ENCODE assay signal across 24 cellular contexts in the genomic region with DNA sequence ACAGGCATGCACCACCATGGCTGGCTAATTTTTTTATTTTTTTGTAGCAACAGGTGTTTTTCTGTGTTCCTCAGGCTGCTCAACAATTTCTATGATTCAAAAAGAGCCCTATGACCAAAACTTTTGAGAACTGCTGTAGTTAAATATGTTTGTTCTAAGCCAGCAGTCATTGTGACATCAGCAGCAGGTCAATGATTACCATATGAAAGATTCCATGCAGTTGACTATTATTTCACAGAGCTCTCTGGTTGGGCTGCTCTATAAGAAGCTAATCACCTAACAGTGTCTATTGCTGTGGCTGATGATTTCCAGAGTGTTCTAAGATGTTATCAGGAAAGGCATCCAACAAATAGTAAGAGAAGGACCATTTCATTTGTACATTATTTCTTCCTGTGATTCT. TPM values are rescaled to one million over a fixed set of nuclear protein-coding genes. Genes with fewer than 3 reads are reported as not detected.
DNase-seq lines count a peak whose midpoint lies in the region; ATAC-seq and TF ChIP-seq lines count a peak whose summit lies in the region.
"Had no signal": no experiment of that assay in that cellular context is flagged by ENCODE, and none has a peak within 500 bp of the region (broad histone marks: within the 10 kb centered on the region; RNA-seq: fewer than 3 reads in every experiment).

A gene (plus strand): TSS at position 289 of the 400 bp plus-strand sequence. CDS start 149 bp downstream, outside the sequence.

- H3K27ac ChIP-seq in HEK293 (ENCODE audit: extremely low read depth, low read depth, low read length) = no peak within 1 kb of the TSS
- H3K27ac ChIP-seq: Peyer's patch, SJSA1 had no signal

- H3K4me3 ChIP-seq in AG10803 (ENCODE audit: low read length) = no peak within 1 kb of the TSS
- H3K4me3 ChIP-seq in HEK293 (ENCODE audit: low read depth, low read length) = no peak within 1 kb of the TSS
- H3K4me3 ChIP-seq: Peyer's patch, SJSA1 had no signal

- no peak within 1 kb of the TSS for H3K27ac Mint-ChIP-seq in activated T-helper 2 cell treated with anti-CD3 and anti-CD28 coated beads, Interferon-gamma antibody, Interleukin-2, Interleukin-4, amounts not matched to agents 10 μg/mL and 5 μg/mL and 100 μg/mL, durations not matched to agents 14 hours and 24 hours and 36 hours
- H3K27ac Mint-ChIP-seq in osteocyte (ENCODE audit: unreplicated experiment) = no peak within 1 kb of the TSS
- H3K27ac Mint-ChIP-seq: B cell, IgD-negative memory B cell had no signal

- intact Hi-C loops in activated T-helper 2 cell treated with anti-CD3 and anti-CD28 coated beads, Interferon-gamma antibody, Interleukin-2, Interleukin-4, amounts not matched to agents 10 μg/mL and 5 μg/mL and 100 μg/mL, durations not matched to agents 14 hours and 24 hours and 36 hours (cut with micrococcal nuclease) = no loop called here

- H3K9me3 Mint-ChIP-seq in activated T-helper 2 cell treated with anti-CD3 and anti-CD28 coated beads, Interferon-gamma antibody, Interleukin-2, Interleukin-4, amounts not matched to agents 10 μg/mL and 5 μg/mL and 100 μg/mL, durations not matched to agents 14 hours and 24 hours and 36 hours = no peaks in the 10 kb centered on the region
- no peaks in the 10 kb centered on the region for H3K9me3 Mint-ChIP-seq in osteocyte (ENCODE audit: unreplicated experiment)

- H3K4me1 ChIP-seq in HEK293 (ENCODE audit: control insufficient read depth, insufficient read depth, low read length) = no peaks in the 10 kb centered on the region
- H3K4me1 ChIP-seq: Peyer's patch, SJSA1 had no signal

- POLR2A ChIA-PET in HEK293 (lab: Yijun Ruan, JAX) = no interaction called here

- no peak for ATAC-seq in HG02973 (IDR thresholded peaks at IDR 0.05; ENCODE audit: unreplicated experiment)

- peaks cover 22% of the 10 kb centered on the region for H3K27me3 Mint-ChIP-seq in activated T-helper 2 cell treated with anti-CD3 and anti-CD28 coated beads, Interferon-gamma antibody, Interleukin-2, Interleukin-4, amounts not matched to agents 10 μg/mL and 5 μg/mL and 100 μg/mL, durations not matched to agents 14 hours and 24 hours and 36 hours (ENCODE audit: low read depth)
- H3K27me3 Mint-ChIP-seq in osteocyte (ENCODE audit: unreplicated experiment) = peaks cover 7% of the 10 kb centered on the region

- TF ChIP-seq CTCF in AG10803 (conservative IDR thresholded peaks at IDR 0.05; ENCODE audit: low read length) (no peak), HEK293 (tag by site-specific recombination; IDR thresholded peaks at IDR 0.05) (no peak), osteocyte (IDR thresholded peaks at IDR 0.05) (no peak)

- CTCF ChIA-PET in HEK293 (lab: Yijun Ruan, JAX) = no interaction called here

- no peaks in the 10 kb centered on the region for H3K9me3 ChIP-seq in HEK293 (ENCODE audit: control insufficient read depth, insufficient read depth, low read depth, low read length)
- H3K9me3 ChIP-seq: Peyer's patch, SJSA1 had no signal

- no peaks in the 10 kb centered on the region for H3K36me3 ChIP-seq in HEK293 (ENCODE audit: control insufficient read depth in 2 of 2, insufficient read depth in 1 of 2, low read length in 2 of 2)
- H3K36me3 ChIP-seq: Peyer's patch, SJSA1 had no signal

- H3K4me1 Mint-ChIP-seq in activated T-helper 2 cell treated with anti-CD3 and anti-CD28 coated beads, Interferon-gamma antibody, Interleukin-2, Interleukin-4, amounts not matched to agents 10 μg/mL and 5 μg/mL and 100 μg/mL, durations not matched to agents 14 hours and 24 hours and 36 hours (ENCODE audit: low read depth) = no peaks in the 10 kb centered on the region
- peaks cover 2% of the 10 kb centered on the region for H3K4me1 Mint-ChIP-seq in osteocyte (ENCODE audit: unreplicated experiment)
- H3K4me1 Mint-ChIP-seq: IgD-negative memory B cell had no signal

- DNase-seq in AG10803 (ENCODE audit: low read depth) (peak; percentile 12), fibroblast of gingiva (ENCODE audit: low read depth) (peak; percentile 21), kidney glomerular epithelial cell (lab: John Stamatoyannopoulos, UW) (peak; percentile 68), osteocyte (ENCODE audit: extremely low spot score, unreplicated experiment) (no peak), NCI-H2107 (lab: John Stamatoyannopoulos, UW) (no peak)
- no peak for DNase-seq in activated T-helper 2 cell treated with anti-CD3 and anti-CD28 coated beads, Interferon-gamma antibody, Interleukin-2, Interleukin-4, amounts not matched to agents 10 μg/mL and 5 μg/mL and 100 μg/mL, durations not matched to agents 14 hours and 24 hours and 36 hours (ENCODE audit: low spot score)
- DNase-seq: 8988T, DMS79, H7, NCI-H1105, NCI-H146, NCI-H2029 treated with DMSO at 0.1 percent for 48 hours, NCI-H2171, NCI-H345, NCI-H524, NCI-H82, Peyer's patch had no signal

- H3K4me3 Mint-ChIP-seq in activated T-helper 2 cell treated with anti-CD3 and anti-CD28 coated beads, Interferon-gamma antibody, Interleukin-2, Interleukin-4, amounts not matched to agents 10 μg/mL and 5 μg/mL and 100 μg/mL, durations not matched to agents 14 hours and 24 hours and 36 hours (ENCODE audit: low read depth) = no peak within 1 kb of the TSS
- no peak within 1 kb of the TSS for H3K4me3 Mint-ChIP-seq in osteocyte (ENCODE audit: unreplicated experiment)
- H3K4me3 Mint-ChIP-seq: B cell, IgD-negative memory B cell had no signal

- H3K36me3 Mint-ChIP-seq in activated T-helper 2 cell treated with anti-CD3 and anti-CD28 coated beads, Interferon-gamma antibody, Interleukin-2, Interleukin-4, amounts not matched to agents 10 μg/mL and 5 μg/mL and 100 μg/mL, durations not matched to agents 14 hours and 24 hours and 36 hours (ENCODE audit: low read depth) = no peaks in the 10 kb centered on the region
- H3K36me3 Mint-ChIP-seq in osteocyte (ENCODE audit: unreplicated experiment) = no peaks in the 10 kb centered on the region

TF ChIP-seq in HEK293, 187 proteins besides CTCF, POLR2A, EP300 and RAD21:
- TF ChIP-seq SCRT2 (tag by site-specific recombination; IDR thresholded peaks at IDR 0.05) (peak; percentile 43; the same call in 1 of the 2 replicates), ZNF707 (tag by site-specific recombination; IDR thresholded peaks at IDR 0.05) (no peak)

RNA-seq across cellular contexts. Expression of the gene that starts here (rescaled TPM):
- total RNA-seq in activated T-helper 2 cell treated with anti-CD3 and anti-CD28 coated beads, Interferon-gamma antibody, Interleukin-2, Interleukin-4, amounts not matched to agents 10 μg/mL and 5 μg/mL and 100 μg/mL, durations not matched to agents 14 hours and 24 hours and 36 hours = not detected in 2 replicates
- total RNA-seq in osteocyte = not detected in 2 replicates
- total RNA-seq: B cell; H7; OCI-LY7; Peyer's patch; SJSA1; T-helper 1 cell treated with Interleukin-12 subunit alpha and Interleukin-12 subunit beta and Interleukin-4 antibody, amounts not matched to agents 30 ng/mL and 1 ng/mL, for 36 hours had no signal

Comparison
In these comparisons a context has a peak if more than half of its experiments do, and no peak if none do; other contexts are left out.
1. DNase-seq: peak in AG10803 (single experiment), fibroblast of gingiva (single experiment) and kidney glomerular epithelial cell (single experiment); none in activated T-helper 2 cell treated with anti-CD3 and anti-CD28 coated beads, Interferon-gamma antibody, Interleukin-2, Interleukin-4, amounts not matched to agents 10 μg/mL and 5 μg/mL and 100 μg/mL, durations not matched to agents 14 hours and 24 hours and 36 hours (single experiment), osteocyte (single experiment) and NCI-H2107 (single experiment).